ENCODE assay signal across 17 cellular contexts in the genomic region with DNA sequence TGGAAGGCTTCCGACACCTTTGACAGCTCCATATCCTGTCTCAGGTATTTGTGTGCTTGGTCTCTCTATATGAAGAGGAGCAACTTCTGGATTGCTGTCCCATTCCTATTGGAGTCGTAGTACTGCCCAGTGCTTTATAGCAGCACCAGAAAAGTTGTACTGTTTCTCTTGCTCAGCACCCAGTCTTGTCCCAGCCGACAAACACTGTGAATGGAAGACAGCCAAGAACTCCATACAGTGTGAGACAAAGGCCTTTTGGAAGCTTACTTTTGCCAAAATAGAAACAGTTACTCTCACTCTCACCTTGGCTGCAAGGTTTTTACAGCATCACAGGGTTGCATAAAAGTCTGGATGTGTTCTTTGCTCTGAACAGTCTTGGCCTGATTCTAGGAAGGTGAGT.
DNase-seq lines count a peak whose midpoint lies in the region; ATAC-seq and TF ChIP-seq lines count a peak whose summit lies in the region.
"Had no signal": no experiment of that assay in that cellular context is flagged by ENCODE, and none has a peak within 500 bp of the region (broad histone marks: within the 10 kb centered on the region; RNA-seq: fewer than 3 reads in every experiment).

No MANE protein-coding gene starts in this region.

- no peak overlapping the region for H3K4me3 Mint-ChIP-seq in Caco-2 (ENCODE audit: unreplicated experiment)
- H3K4me3 Mint-ChIP-seq: activated naive CD8-positive, alpha-beta T cell treated with anti-CD3 and anti-CD28 coated beads for 36 hours; natural killer cell had no signal

- H3K4me2 ChIP-seq in Karpas-422 (ENCODE audit: low read depth, low read length, poor library complexity, severe bottlenecking) = no peak overlapping the region

- H3K4me1 ChIP-seq in Caco-2 (peaks cover 28% of the 10 kb centered on the region), esophagus muscularis mucosa (peaks cover 11 to 20% (median 17%) of the 10 kb centered on the region in 4 donors), SJCRH30 (peaks cover 6% of the 10 kb centered on the region), Karpas-422 (ENCODE audit: low read length) (peaks cover 5% of the 10 kb centered on the region; the same call in 1 of the 2 replicates)
- H3K4me1 ChIP-seq: upper lobe of left lung had no signal

- CTCF ChIA-PET in Caco-2 (lab: Charles Lee) = no interaction called here

- H3K4me3 ChIP-seq in Caco-2 (ENCODE audit: low read depth, low read length) (no peak overlapping the region), SK-N-MC (no peak overlapping the region), esophagus muscularis mucosa (no peak overlapping the region), SJCRH30 (no peak overlapping the region), Karpas-422 (ENCODE audit: low read length) (no peak overlapping the region)
- H3K4me3 ChIP-seq: MG63, upper lobe of left lung had no signal

- H3K9me2 ChIP-seq in Karpas-422 (replicated peaks; ENCODE audit: insufficient read depth, low read length) = no peaks in the 10 kb centered on the region

- BruUV-seq in Caco-2 (replicated peaks; lab: Mats Ljungman, UMichigan) = no TSS peak

- H3K9ac ChIP-seq in SK-N-MC (ENCODE audit: insufficient read length) (no peak overlapping the region), Karpas-422 (ENCODE audit: low read length) (no peak overlapping the region)

- TF ChIP-seq CTCF in Caco-2 (IDR thresholded peaks at IDR 0.05; ENCODE audit: insufficient read depth in 1 of 2, low read depth in 1 of 2, low read length in 1 of 2, severe bottlenecking in 1 of 2, unreplicated experiment in 1 of 2) (no peak), esophagus muscularis mucosa (IDR thresholded peaks at IDR 0.05) (no peak)

- H3K36me3 Mint-ChIP-seq in Caco-2 (ENCODE audit: insufficient read depth, unreplicated experiment) = peaks cover 9% of the 10 kb centered on the region
- H3K36me3 Mint-ChIP-seq: natural killer cell had no signal

- 45% methylated on average over 3 of the region's 3 CpGs for WGBS in esophagus muscularis mucosa

- no peak for TF ChIP-seq POLR2A in esophagus muscularis mucosa (IDR thresholded peaks at IDR 0.05; ENCODE audit: low read depth)

- H3K4me1 Mint-ChIP-seq in Caco-2 (ENCODE audit: low read depth, unreplicated experiment) = peaks cover 20% of the 10 kb centered on the region

- no peak for TF ChIP-seq EP300 in esophagus muscularis mucosa (IDR thresholded peaks at IDR 0.05)

- H3K27ac Mint-ChIP-seq in Caco-2 (ENCODE audit: unreplicated experiment) = peak overlapping the region; percentile 10
- H3K27ac Mint-ChIP-seq: activated naive CD8-positive, alpha-beta T cell treated with anti-CD3 and anti-CD28 coated beads for 36 hours; natural killer cell had no signal

- H3K36me3 ChIP-seq in Caco-2 (ENCODE audit: control insufficient read depth, insufficient read depth, low read length) = peaks cover 2% of the 10 kb centered on the region; the same call in 1 of the 2 replicates
- H3K36me3 ChIP-seq in SK-N-MC (ENCODE audit: insufficient read depth, low read length) = no peaks in the 10 kb centered on the region
- H3K36me3 ChIP-seq in esophagus muscularis mucosa = no peaks in the 10 kb centered on the region
- H3K36me3 ChIP-seq in SJCRH30 = no peaks in the 10 kb centered on the region
- no peaks in the 10 kb centered on the region for H3K36me3 ChIP-seq in Karpas-422 (ENCODE audit: insufficient read depth, low read length)
- H3K36me3 ChIP-seq: MG63, upper lobe of left lung had no signal

- H2AFZ ChIP-seq in Karpas-422 (ENCODE audit: low read length) = no peak overlapping the region

- DNase-seq in Caco-2 (no peak), SK-N-MC (ENCODE audit: low read depth, low spot score) (no peak), esophagus muscularis mucosa (ENCODE audit: extremely low spot score) (no peak), left lobe of liver (ENCODE audit: low spot score) (no peak), SJCRH30 (no peak), T-helper 9 cell (no peak), SKM-1 treated with dmso at 0.1 percent for 144 hours (lab: John Stamatoyannopoulos, UW; ENCODE audit: unreplicated experiment) (no peak), Karpas-422 (no peak)
- DNase-seq: activated CD4-positive, alpha-beta T cell treated with anti-CD3 and anti-CD28 coated beads for 1 hour; activated naive CD8-positive, alpha-beta T cell treated with anti-CD3 and anti-CD28 coated beads for 36 hours; natural killer cell; NCI-H2081; NCI-H526; retina; stimulated activated CD4-positive, alpha-beta T cell treated with anti-CD3 and anti-CD28 coated beads, Interleukin-4, amount 100 ng/mL, for 1 hour; upper lobe of left lung had no signal

- no peaks in the 10 kb centered on the region for H3K9me3 Mint-ChIP-seq in Caco-2 (ENCODE audit: unreplicated experiment)
- H3K9me3 Mint-ChIP-seq: activated naive CD8-positive, alpha-beta T cell treated with anti-CD3 and anti-CD28 coated beads for 36 hours; natural killer cell had no signal

- intact Hi-C loops in Caco-2 (cut with micrococcal nuclease; ENCODE audit: unreplicated experiment) (no loop called here), esophagus muscularis mucosa (cut with DNase I) (no loop called here)

- no peaks in the 10 kb centered on the region for H3K27me3 Mint-ChIP-seq in Caco-2 (ENCODE audit: insufficient read depth, unreplicated experiment)
- H3K27me3 Mint-ChIP-seq: activated naive CD8-positive, alpha-beta T cell treated with anti-CD3 and anti-CD28 coated beads for 36 hours had no signal

- H3K9me3 ChIP-seq in Caco-2 = no peaks in the 10 kb centered on the region
- H3K9me3 ChIP-seq in SK-N-MC (ENCODE audit: low read depth, low read length) = no peaks in the 10 kb centered on the region
- H3K9me3 ChIP-seq in esophagus muscularis mucosa = no peaks in the 10 kb centered on the region
- no peaks in the 10 kb centered on the region for H3K9me3 ChIP-seq in SJCRH30 (replicated peaks)
- H3K9me3 ChIP-seq in Karpas-422 (ENCODE audit: low read length) = no peaks in the 10 kb centered on the region
- H3K9me3 ChIP-seq: MG63, upper lobe of left lung had no signal

- H3K27ac ChIP-seq in SK-N-MC = peak overlapping the region; percentile 88
- peak overlapping the region; percentile 8 to 63 (median 53) for H3K27ac ChIP-seq in esophagus muscularis mucosa (replicated peaks in 1 of 4)
- H3K27ac ChIP-seq in SJCRH30 = no peak overlapping the region
- no peak overlapping the region for H3K27ac ChIP-seq in Karpas-422 (ENCODE audit: low read length)
- H3K27ac ChIP-seq: upper lobe of left lung had no signal

- H3K27me3 ChIP-seq in Caco-2 (replicated peaks; ENCODE audit: control insufficient read depth, insufficient read depth, low read length) (no peaks in the 10 kb centered on the region), esophagus muscularis mucosa (no peaks in the 10 kb centered on the region), SJCRH30 (no peaks in the 10 kb centered on the region), Karpas-422 (ENCODE audit: low read length) (no peaks in the 10 kb centered on the region)
- H3K27me3 ChIP-seq: MG63, upper lobe of left lung had no signal

- H4K20me1 ChIP-seq in Karpas-422 (ENCODE audit: insufficient read depth, low read depth, low read length) = no peaks in the 10 kb centered on the region

- POLR2A ChIA-PET in Caco-2 (lab: Charles Lee) = no interaction called here

- peak; percentile 64 for ATAC-seq in left lobe of liver

- no peaks in the 10 kb centered on the region for H3K79me2 ChIP-seq in Karpas-422 (ENCODE audit: low read length)

Comparison
In these comparisons a context has a peak if more than half of its experiments do, and no peak if none do; other contexts are left out.
1. H3K27ac ChIP-seq: peak in SK-N-MC (single experiment) and esophagus muscularis mucosa (4 of 4); none in SJCRH30 (single experiment) and Karpas-422 (single experiment).